In genomic region chr9:27990524-27990923, GRCh38 we compare ENCODE assay signal across 20 cellular contexts.
DNase-seq lines count a peak whose midpoint lies in the region; ATAC-seq and TF ChIP-seq lines count a peak whose summit lies in the region.
"Had no signal": no experiment of that assay in that cellular context is flagged by ENCODE, and none has a peak within 500 bp of the region (broad histone marks: within the 10 kb centered on the region; RNA-seq: fewer than 3 reads in every experiment).

No MANE protein-coding gene starts in this region.

- H3K27me3 ChIP-seq in SK-N-SH (ENCODE audit: insufficient read depth) (no peaks in the 10 kb centered on the region), left ventricle myocardium inferior (ENCODE audit: low read depth) (no peaks in the 10 kb centered on the region)
- H3K27me3 ChIP-seq: left lung had no signal

- no peaks in the 10 kb centered on the region for H3K79me2 ChIP-seq in SK-N-SH (ENCODE audit: insufficient read depth)

- CTCF ChIA-PET in SK-N-SH (lab: Yijun Ruan, JAX) = interaction anchor here (1.3 kb wide), 1 partner anchor 12 kb away, joined by 4 read pairs; no protein-coding TSS in a partner anchor

- POLR2A ChIA-PET in SK-N-SH (lab: Yijun Ruan, JAX) = no interaction called here

- no peaks in the 10 kb centered on the region for H3K9me2 ChIP-seq in SK-N-SH

- H3K9me3 ChIP-seq in SK-N-SH = no peaks in the 10 kb centered on the region
- peaks cover 8% of the 10 kb centered on the region for H3K9me3 ChIP-seq in left ventricle myocardium inferior (replicated peaks)
- H3K9me3 ChIP-seq: left lung, thoracic aorta had no signal

- no peak overlapping the region for H3K4me3 ChIP-seq in SK-N-SH (ENCODE audit: low read depth in 2 of 2, low read length in 1 of 2)
- H3K4me3 ChIP-seq in left ventricle myocardium inferior = no peak overlapping the region
- H3K4me3 ChIP-seq: coronary artery, left lung, thoracic aorta had no signal

- H3K36me3 ChIP-seq in SK-N-SH (replicated peaks in 1 of 2; ENCODE audit: control insufficient read depth in 1 of 2, insufficient read depth in 2 of 2, low read length in 1 of 2) (no peaks in the 10 kb centered on the region), left ventricle myocardium inferior (no peaks in the 10 kb centered on the region)
- H3K36me3 ChIP-seq: left lung, thoracic aorta had no signal

- H3K27ac ChIP-seq in SK-N-SH (ENCODE audit: low read depth in 2 of 2, low read length in 1 of 2) = no peak overlapping the region
- H3K27ac ChIP-seq in left ventricle myocardium inferior (replicated peaks) = no peak overlapping the region
- H3K27ac ChIP-seq: coronary artery, foreskin keratinocyte, left lung, thoracic aorta had no signal

- WGBS in SK-N-SH (ENCODE audit: low lambda C conversion rate) = 67% methylated on average over 2 of the region's 2 CpGs

- no peaks in the 10 kb centered on the region for H3F3A ChIP-seq in SK-N-SH (replicated peaks; ENCODE audit: insufficient read depth)

- H3K4me1 ChIP-seq in SK-N-SH (ENCODE audit: control insufficient read depth in 1 of 2, insufficient read depth in 2 of 2, low read depth in 1 of 2, low read length in 1 of 2) = no peaks in the 10 kb centered on the region
- H3K4me1 ChIP-seq in left ventricle myocardium inferior = no peaks in the 10 kb centered on the region
- H3K4me1 ChIP-seq: foreskin keratinocyte, left lung had no signal

- ATAC-seq in GM18499 (IDR thresholded peaks at IDR 0.05; ENCODE audit: insufficient read depth, unreplicated experiment) = peak; percentile 81
- peak; percentile 91 for ATAC-seq in GM19023 (IDR thresholded peaks at IDR 0.05; ENCODE audit: unreplicated experiment)
- ATAC-seq in HG02623 (IDR thresholded peaks at IDR 0.05; ENCODE audit: unreplicated experiment) = peak; percentile 76
- ATAC-seq in HG03378 (IDR thresholded peaks at IDR 0.05; ENCODE audit: unreplicated experiment) = peak; percentile 88
- ATAC-seq: foreskin keratinocyte, left lung had no signal

- no peak for TF ChIP-seq CTCF in SK-N-SH (IDR thresholded peaks at IDR 0.05)
- TF ChIP-seq CTCF in left ventricle myocardium inferior (IDR thresholded peaks at IDR 0.05; ENCODE audit: borderline replicate concordance) = no peak

- no peak for DNase-seq in NCI-H2171 (lab: John Stamatoyannopoulos, UW)
- no peak for DNase-seq in SK-N-SH
- no peak for DNase-seq in left ventricle myocardium inferior
- DNase-seq in SW 1271 (lab: John Stamatoyannopoulos, UW) = no peak
- DNase-seq: activated CD4-positive, alpha-beta T cell treated with anti-CD3 and anti-CD28 coated beads for 1 hour; activated naive CD4-positive, alpha-beta T cell treated with Interleukin-2 at 50 U/mL for 16 hours; EL; foreskin keratinocyte; HCEC 1CT; left lung; NCI-H187 treated with DMSO at 0.1 percent for 48 hours; NCI-H526 treated with DMSO at 0.1 percent for 48 hours; stimulated activated CD4-positive, alpha-beta T cell treated with anti-CD3 and anti-CD28 coated beads, Interleukin-4, amount 100 ng/mL, for 24 hours; stimulated activated CD8-positive, alpha-beta memory T cell treated with anti-CD3 and anti-CD28 coated beads, Interleukin-4, amount 100 ng/mL, for 48 hours had no signal

- no peak for TF ChIP-seq EP300 in SK-N-SH (IDR thresholded peaks at IDR 0.05; ENCODE audit: borderline replicate concordance in 1 of 2, low read depth in 1 of 2, low read length in 1 of 2)

- intact Hi-C loops in left ventricle myocardium inferior (cut with micrococcal nuclease) = no loop called here

- H3K4me2 ChIP-seq in SK-N-SH = no peak overlapping the region

- no peak overlapping the region for H3K9ac ChIP-seq in SK-N-SH

- no peak for TF ChIP-seq RAD21 in SK-N-SH (IDR thresholded peaks at IDR 0.05; ENCODE audit: low read length)

- H2AFZ ChIP-seq in SK-N-SH (ENCODE audit: low read depth) = no peak overlapping the region

- no peaks in the 10 kb centered on the region for H4K20me1 ChIP-seq in SK-N-SH (ENCODE audit: insufficient read depth)

TF ChIP-seq in SK-N-SH, 30 proteins besides CTCF, POLR2A, EP300 and RAD21 (continues in another document):
- no peak for TF ChIP-seq USF1 (IDR thresholded peaks at IDR 0.05; ENCODE audit: borderline replicate concordance, low read depth)
- TF ChIP-seq MAX (IDR thresholded peaks at IDR 0.05; ENCODE audit: low read depth) = no peak
- no peak for TF ChIP-seq PBX3 (IDR thresholded peaks at IDR 0.05)
- TF ChIP-seq SMC3 (IDR thresholded peaks at IDR 0.05; ENCODE audit: low read depth, low read length) = no peak
- TF ChIP-seq MXI1 (IDR thresholded peaks at IDR 0.05; ENCODE audit: low read depth, low read length) = no peak
- TF ChIP-seq TEAD4 (IDR thresholded peaks at IDR 0.05; ENCODE audit: borderline replicate concordance, insufficient read depth) = no peak
- no peak for TF ChIP-seq RCOR1 (IDR thresholded peaks at IDR 0.05; ENCODE audit: low read length)
- no peak for TF ChIP-seq POLR2AphosphoS5 (IDR thresholded peaks at IDR 0.05; ENCODE audit: low read depth, low read length)
- TF ChIP-seq USF2 (IDR thresholded peaks at IDR 0.05; ENCODE audit: borderline replicate concordance, low read depth, low read length) = no peak
- TF ChIP-seq RFX5 (IDR thresholded peaks at IDR 0.05; ENCODE audit: low read length) = no peak
- TF ChIP-seq ZBTB33 (IDR thresholded peaks at IDR 0.05; ENCODE audit: borderline replicate concordance, low read depth) = no peak
- no peak for TF ChIP-seq TCF12 (IDR thresholded peaks at IDR 0.05)
- no peak for TF ChIP-seq CHD2 (IDR thresholded peaks at IDR 0.05; ENCODE audit: low read length, partially characterized antibody)
- no peak for TF ChIP-seq JUND (IDR thresholded peaks at IDR 0.05)
- TF ChIP-seq ELF1 (IDR thresholded peaks at IDR 0.05) = no peak
